8 cellular contexts compared by ENCODE assay signal in the genomic region with DNA sequence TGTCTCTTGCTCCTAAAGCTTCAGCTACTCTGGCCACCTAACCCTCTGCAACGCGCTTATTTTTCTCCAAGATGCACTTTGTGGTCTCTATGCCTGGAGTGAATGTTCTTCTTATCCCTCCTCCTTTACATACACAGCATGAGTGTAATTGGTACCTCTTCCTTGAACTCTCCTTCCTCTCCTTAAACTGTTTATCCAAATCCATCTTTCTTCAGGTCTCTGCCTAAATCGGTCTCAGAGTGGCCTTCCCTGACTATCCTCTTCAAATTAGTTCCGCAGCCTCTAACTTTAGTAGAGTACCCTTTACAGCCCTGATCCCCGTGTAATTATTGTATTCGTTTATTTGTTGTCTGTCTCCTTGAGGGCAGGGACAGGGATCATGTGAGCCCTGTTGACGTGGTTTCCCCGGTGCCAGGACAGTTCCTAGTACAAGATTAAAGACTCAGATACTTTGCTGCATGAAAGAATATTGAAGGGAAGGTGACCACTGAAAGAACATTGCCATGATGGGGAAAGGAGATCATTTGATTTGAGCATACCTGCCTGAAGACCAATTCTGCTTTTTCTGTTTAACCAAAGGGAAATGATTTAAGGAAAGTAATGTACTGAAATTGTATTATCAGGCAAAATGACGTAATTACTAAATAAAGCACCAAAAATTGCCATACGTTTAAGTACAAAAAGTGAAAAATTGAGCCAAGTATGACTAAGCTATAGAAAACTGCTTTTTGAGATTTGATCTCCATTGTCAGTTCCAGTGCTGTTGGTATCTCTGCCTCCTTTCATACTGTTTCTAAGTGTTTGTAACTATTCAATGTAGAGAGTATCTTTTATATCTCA.
DNase-seq lines count a peak whose midpoint lies in the region; ATAC-seq and TF ChIP-seq lines count a peak whose summit lies in the region.

No MANE protein-coding gene starts in this region.

- H3K36me3 Mint-ChIP-seq in stimulated activated effector memory CD8-positive, alpha-beta T cell treated with anti-CD3 and anti-CD28 coated beads, Interleukin-12 subunit alpha, Interleukin-12 subunit beta, amount 100 ng/mL, for 72 hours = peaks cover 100% of the 10 kb centered on the region

- no peaks in the 10 kb centered on the region for H3K27me3 ChIP-seq in DOHH2 (ENCODE audit: control insufficient read depth, low read length)
- H3K27me3 ChIP-seq in iPS-20b (ENCODE audit: insufficient read depth, low read length) = no peaks in the 10 kb centered on the region

- H3K9me3 Mint-ChIP-seq in stimulated activated effector memory CD8-positive, alpha-beta T cell treated with anti-CD3 and anti-CD28 coated beads, Interleukin-12 subunit alpha, Interleukin-12 subunit beta, amount 100 ng/mL, for 72 hours = no peaks in the 10 kb centered on the region

- H3K4me1 ChIP-seq in DOHH2 (ENCODE audit: control insufficient read depth, low read length) (peaks cover 35% of the 10 kb centered on the region), iPS-20b (ENCODE audit: insufficient read depth, low read length) (peaks cover 15% of the 10 kb centered on the region)

- peak overlapping the region; percentile 100 for H3K27ac Mint-ChIP-seq in stimulated activated effector memory CD8-positive, alpha-beta T cell treated with anti-CD3 and anti-CD28 coated beads, Interleukin-12 subunit alpha, Interleukin-12 subunit beta, amount 100 ng/mL, for 72 hours

- peak overlapping the region; percentile 86 for H3K4me3 Mint-ChIP-seq in stimulated activated effector memory CD8-positive, alpha-beta T cell treated with anti-CD3 and anti-CD28 coated beads, Interleukin-12 subunit alpha, Interleukin-12 subunit beta, amount 100 ng/mL, for 72 hours

- H3K9me3 ChIP-seq in DOHH2 (ENCODE audit: control insufficient read depth, insufficient read depth, low read length) (no peaks in the 10 kb centered on the region), iPS-20b (ENCODE audit: insufficient read depth, low read depth, low read length) (no peaks in the 10 kb centered on the region)

- peak overlapping the region; percentile 85 for H3K9ac ChIP-seq in iPS-20b (ENCODE audit: low read depth, low read length)

- H3K27ac ChIP-seq in DOHH2 (ENCODE audit: low read depth, low read length) (peak overlapping the region; percentile 83), iPS-20b (ENCODE audit: low read length) (peak overlapping the region; percentile 34)

- H3F3A ChIP-seq in DOHH2 (ENCODE audit: control insufficient read depth, insufficient read depth) = no peaks in the 10 kb centered on the region

- H3K4me3 ChIP-seq in DOHH2 (ENCODE audit: low read length) (peak overlapping the region; percentile 83), LNCaP clone FGC (ENCODE audit: low read depth, low read length) (peak overlapping the region; percentile 94), iPS-20b (ENCODE audit: low read length) (peak overlapping the region; percentile 77)

- DNase-seq in LNCaP clone FGC (ENCODE audit: low read depth) = peak; percentile 26
- peak; percentile 65 for DNase-seq in amniotic epithelial cell (ENCODE audit: low read depth)
- no peak for DNase-seq in stimulated activated effector memory CD8-positive, alpha-beta T cell treated with anti-CD3 and anti-CD28 coated beads, Interleukin-12 subunit alpha, Interleukin-12 subunit beta, amount 100 ng/mL, for 72 hours (ENCODE audit: low spot score in 2 of 2)

- H3K79me2 ChIP-seq in DOHH2 (ENCODE audit: control insufficient read depth, low read length) = peaks cover 97% of the 10 kb centered on the region

- H4K20me1 ChIP-seq in DOHH2 (ENCODE audit: control insufficient read depth, insufficient read depth, low read depth, low read length) = peaks cover 10% of the 10 kb centered on the region; the same call in 1 of the 2 replicates

- TF ChIP-seq CTCF in DOHH2 (IDR thresholded peaks at IDR 0.05; ENCODE audit: low read depth, low read length, poor library complexity, severe bottlenecking) (no peak), LNCaP clone FGC (IDR thresholded peaks at IDR 0.05; ENCODE audit: control insufficient read depth, extremely low read depth, insufficient read depth) (no peak)

- peak overlapping the region; percentile 87 for H3K4me2 ChIP-seq in DOHH2 (ENCODE audit: low read length)

- no peaks in the 10 kb centered on the region for H3K9me2 ChIP-seq in DOHH2 (replicated peaks; ENCODE audit: control insufficient read depth, low read length)

- H3K36me3 ChIP-seq in DOHH2 (ENCODE audit: control insufficient read depth, low read length) (peaks cover 88% of the 10 kb centered on the region), iPS-20b (ENCODE audit: insufficient read depth, low read depth, low read length) (peaks cover 61% of the 10 kb centered on the region)

- no peak for ATAC-seq in stimulated activated effector memory CD8-positive, alpha-beta T cell treated with anti-CD3 and anti-CD28 coated beads, Interleukin-12 subunit alpha, Interleukin-12 subunit beta, amount 100 ng/mL, for 72 hours
- ATAC-seq in GM21786 (IDR thresholded peaks at IDR 0.05; ENCODE audit: unreplicated experiment) (no peak), HG02571 (IDR thresholded peaks at IDR 0.05; ENCODE audit: unreplicated experiment) (no peak), HG03432 (IDR thresholded peaks at IDR 0.05; ENCODE audit: unreplicated experiment) (no peak)

- peaks cover 50% of the 10 kb centered on the region for H3K4me1 Mint-ChIP-seq in stimulated activated effector memory CD8-positive, alpha-beta T cell treated with anti-CD3 and anti-CD28 coated beads, Interleukin-12 subunit alpha, Interleukin-12 subunit beta, amount 100 ng/mL, for 72 hours

Comparison
In these comparisons a context has a peak if more than half of its experiments do, and no peak if none do; other contexts are left out.
1. DNase-seq: peak in LNCaP clone FGC (single experiment) and amniotic epithelial cell (single experiment); none in stimulated activated effector memory CD8-positive, alpha-beta T cell treated with anti-CD3 and anti-CD28 coated beads, Interleukin-12 subunit alpha, Interleukin-12 subunit beta, amount 100 ng/mL, for 72 hours (0 of 2).
2. Peak in every context shown above with its lines, with median percentiles within 50 percentile points of each other: H3K4me3 ChIP-seq.